Comparison of ENCODE assay signal across 20 cellular contexts in genomic region chr13:23180711-23181110, GRCh38. TPM values are rescaled to one million over a fixed set of nuclear protein-coding genes. Genes with fewer than 3 reads are reported as not detected.
DNase-seq lines count a peak whose midpoint lies in the region; ATAC-seq and TF ChIP-seq lines count a peak whose summit lies in the region.
"Had no signal": no experiment of that assay in that cellular context is flagged by ENCODE, and none has a peak within 500 bp of the region (broad histone marks: within the 10 kb centered on the region; RNA-seq: fewer than 3 reads in every experiment).

TSS of gene SGCG (plus strand) at chr13:23180979. CDS start at chr13:23203695, 22,716 bp downstream.

- H3K36me3 ChIP-seq in GM23248 (ENCODE audit: low read depth) (no peaks in the 10 kb centered on the region), gastrocnemius medialis (no peaks in the 10 kb centered on the region)
- H3K36me3 ChIP-seq: BE2C had no signal

- intact Hi-C loops in right cardiac atrium (cut with DNase I) (no loop called here), gastrocnemius medialis (cut with DNase I; ENCODE audit: low total_unique reads) (loop anchor here (5.0 kb wide), 3 partner anchors 307 to 1508 kb away; partner anchors contain the start of gene FGF9), Calu3 (cut with micrococcal nuclease; ENCODE audit: unreplicated experiment) (no loop called here)

- H3K4me3 ChIP-seq in GM23248 (0 out of 2 replicates have a peak within 1 kb of the TSS, but pooled peaks have one; percentile 17), right cardiac atrium (ENCODE audit: low read length) (peak within 1 kb of the TSS; percentile 42), gastrocnemius medialis (peak within 1 kb of the TSS; percentile 35 to 51 (median 40))

- ATAC-seq in right cardiac atrium (peak; percentile 70 to 71), gastrocnemius medialis (peak; percentile 92 to 99)

- no peaks in the 10 kb centered on the region for H3K9me3 ChIP-seq in GM23248 (ENCODE audit: low read depth)
- no peaks in the 10 kb centered on the region for H3K9me3 ChIP-seq in right cardiac atrium (ENCODE audit: control insufficient read depth, low read length)
- H3K9me3 ChIP-seq in gastrocnemius medialis = no peaks in the 10 kb centered on the region
- H3K9me3 ChIP-seq: BE2C, SK-N-SH had no signal

- H2AFZ ChIP-seq in GM23248 = peak within 1 kb of the TSS; percentile 62

- H4K20me1 ChIP-seq in GM23248 (ENCODE audit: insufficient read depth) = no peaks in the 10 kb centered on the region

- peak within 1 kb of the TSS; percentile 22 for H3K4me2 ChIP-seq in GM23248 (ENCODE audit: unreplicated experiment)
- H3K4me2 ChIP-seq: SK-N-SH had no signal

- WGBS in GM23248 (ENCODE audit: low coverage in 1 of 2, low lambda C conversion rate in 2 of 2, missing lambda C conversion rate in 2 of 2), 2 experiments = 14% methylated on average over 6 of the region's 6 CpGs
- WGBS in right cardiac atrium = 46% methylated on average over 6 of the region's 6 CpGs

- H3K9ac ChIP-seq in GM23248 = no peak within 1 kb of the TSS
- H3K9ac ChIP-seq: SK-N-SH had no signal

- no TSS peak for BruUV-seq in Calu3 (replicated peaks; lab: Mats Ljungman, UMichigan)

- no peak within 1 kb of the TSS for H3K27ac Mint-ChIP-seq in Calu3 (ENCODE audit: unreplicated experiment)
- H3K27ac Mint-ChIP-seq: CD4-positive, alpha-beta memory T cell; H9 had no signal

- DNase-seq in GM23248 (peak; percentile 36), fibroblast of the conjunctiva (ENCODE audit: low read depth) (peak; percentile 30), right cardiac atrium (no peak), gastrocnemius medialis (peak; percentile 71 to 77), germinal center (ENCODE audit: low spot score) (no peak), Calu3 (no peak), NCI-H774 (lab: John Stamatoyannopoulos, UW) (no peak)
- no peak for DNase-seq in stimulated activated CD4-positive, alpha-beta T cell treated with anti-CD3 and anti-CD28 coated beads, Interleukin-4, amount 100 ng/mL, for 24 hours
- DNase-seq: BE2C; CD4-positive, alpha-beta memory T cell; H9; IMR-90; Kasumi-1; MV-4-11; NCI-H1436 treated with DMSO at 0.1 percent for 48 hours; NCI-H2081; NCI-H226; NCI-H526 treated with DMSO at 0.1 percent for 48 hours; SK-N-SH had no signal

- H3K27ac ChIP-seq in GM23248 (no peak within 1 kb of the TSS), right cardiac atrium (ENCODE audit: low read length) (no peak within 1 kb of the TSS), gastrocnemius medialis (peak within 1 kb of the TSS; percentile 79 to 91 (median 86))

- H3K4me1 ChIP-seq in GM23248 (ENCODE audit: insufficient read depth) (peaks cover 8% of the 10 kb centered on the region; the same call in 1 of the 2 replicates), right cardiac atrium (ENCODE audit: control insufficient read depth, insufficient read depth, low read length) (no peaks in the 10 kb centered on the region), gastrocnemius medialis (peaks cover 32 to 39% of the 10 kb centered on the region in 2 donors)
- H3K4me1 ChIP-seq: BE2C had no signal

- H3K79me2 ChIP-seq in GM23248 (ENCODE audit: insufficient read depth) = no peaks in the 10 kb centered on the region

- CTCF ChIA-PET in Calu3 (lab: Charles Lee) = no interaction called here

- peak; percentile 27 to 78 for TF ChIP-seq POLR2A in gastrocnemius medialis (IDR thresholded peaks at IDR 0.05)

- H3K4me1 Mint-ChIP-seq in Calu3 (ENCODE audit: low read depth, unreplicated experiment) = no peaks in the 10 kb centered on the region
- H3K4me1 Mint-ChIP-seq: CD4-positive, alpha-beta memory T cell had no signal

- no peaks in the 10 kb centered on the region for H3K27me3 Mint-ChIP-seq in Calu3 (ENCODE audit: unreplicated experiment)

- H3K9me2 ChIP-seq in GM23248 (ENCODE audit: insufficient read depth) = no peaks in the 10 kb centered on the region
- H3K9me2 ChIP-seq: SK-N-SH had no signal

- H3K4me3 Mint-ChIP-seq in Calu3 (ENCODE audit: low read depth, unreplicated experiment) = no peak within 1 kb of the TSS
- H3K4me3 Mint-ChIP-seq: CD4-positive, alpha-beta memory T cell; H9 had no signal

- no peaks in the 10 kb centered on the region for H3K9me3 Mint-ChIP-seq in Calu3 (ENCODE audit: low read depth, unreplicated experiment)
- H3K9me3 Mint-ChIP-seq: H9 had no signal

- H3F3A ChIP-seq in GM23248 (ENCODE audit: insufficient read depth) = no peaks in the 10 kb centered on the region

- H3K27me3 ChIP-seq in GM23248 (replicated peaks; ENCODE audit: insufficient read depth) (no peaks in the 10 kb centered on the region), right cardiac atrium (ENCODE audit: control insufficient read depth, insufficient read depth) (no peaks in the 10 kb centered on the region), gastrocnemius medialis (no peaks in the 10 kb centered on the region)

- in situ Hi-C loops in GM23248 (cut with MboI) = no loop called here
- in situ Hi-C loops in gastrocnemius medialis (cut with MboI; ENCODE audit: low sequenced_read_pairs in 4 of 4) = loop anchor here in 1 of 4 donors (25.0 kb wide), 1 partner anchor 257 kb away; the partner anchor contains the start of gene SACS

- no peak for TF ChIP-seq CTCF in gastrocnemius medialis (IDR thresholded peaks at IDR 0.05 in 4 of 5, conservative IDR thresholded peaks at IDR 0.05 in 1 of 5)
- no peak for TF ChIP-seq CTCF in Calu3 (IDR thresholded peaks at IDR 0.05; ENCODE audit: unreplicated experiment)

- no peaks in the 10 kb centered on the region for H3K36me3 Mint-ChIP-seq in Calu3 (ENCODE audit: insufficient read depth, unreplicated experiment)
- H3K36me3 Mint-ChIP-seq: CD4-positive, alpha-beta memory T cell had no signal

RNA-seq across cellular contexts. Expression of gene SGCG, which starts in this region (rescaled TPM):
- 2.9 and 5.8 TPM in 2 replicates for total RNA-seq in GM23248 (2014; rRNA removed; shearing (Covaris generic))
- 4.5 and 5.4 TPM in 2 replicates for polyA plus RNA-seq in GM23248 (2016; fragmentation: Nextera tagmentation; extraction: Ambion mirVana)
- 100 to 1,000 TPM in 2 of 4 donors, 10 to 100 TPM in 2; 61.8 to 130 (median 104) TPM for total RNA-seq in right cardiac atrium
- polyA plus RNA-seq in right cardiac atrium = 86.6 TPM
- 10 to 100 TPM; 15.3 to 36.9 (median 21.2) TPM for total RNA-seq in gastrocnemius medialis
- total RNA-seq in Calu3 (2022) = not detected in 2 replicates
- total RNA-seq: CD4-positive, alpha-beta memory T cell; H9; HT-29 had no signal
- polyA plus RNA-seq: CD4-positive, alpha-beta memory T cell; IMR-90; SK-N-SH had no signal

Comparison
In these comparisons a context has a peak if more than half of its experiments do, and no peak if none do; other contexts are left out.
1. RNA of gene SGCG (polyA plus RNA-seq): 86.6 TPM in right cardiac atrium (single experiment); 4.5 to 5.4 TPM in GM23248; every median in the first group is over 10 times any median in the second.
2. DNase-seq: peak in GM23248 (single experiment), fibroblast of the conjunctiva (single experiment) and gastrocnemius medialis (2 of 2); none in right cardiac atrium (0 of 3), germinal center (single experiment), Calu3 (single experiment), NCI-H774 (single experiment) and stimulated activated CD4-positive, alpha-beta T cell treated with anti-CD3 and anti-CD28 coated beads, Interleukin-4, amount 100 ng/mL, for 24 hours (single experiment).
3. H3K27ac ChIP-seq: peak in gastrocnemius medialis (4 of 4); none in GM23248 (single experiment) and right cardiac atrium (single experiment).
4. Peak in every context shown above with its lines, with median percentiles within 50 percentile points of each other: H3K4me3 ChIP-seq.